Comparison of ENCODE assay signal across 20 cellular contexts in genomic region chr1:94013331-94013925, GRCh38.
A peak's percentile ranks its signal among the peaks of the same experiment; 100 is the strongest.
DNase-seq lines count a peak whose midpoint lies in the region; ATAC-seq and TF ChIP-seq lines count a peak whose summit lies in the region.
"Had no signal": no experiment of that assay in that cellular context is flagged by ENCODE, and none has a peak within 500 bp of the region (broad histone marks: within the 10 kb centered on the region; RNA-seq: fewer than 3 reads in every experiment).

No MANE protein-coding gene starts in this region.

- H3K9me3 Mint-ChIP-seq in H9: no peaks in the 10 kb centered on the region
- H3K9me3 Mint-ChIP-seq: activated T-helper 17 cell treated with anti-CD3 and anti-CD28 coated beads, Interleukin-2, amount 50 U/mL, for 72 hours; CD4-positive, alpha-beta T cell; naive B cell; stimulated activated naive CD8-positive, alpha-beta T cell treated with anti-CD3 and anti-CD28 coated beads, Interleukin-15, amount 100 ng/mL, for 72 hours had no signal

- H3K4me3 ChIP-seq in neuronal stem cell (ENCODE audit: low read length in 2 of 2) (no peak overlapping the region), uterus (no peak overlapping the region)
- H3K4me3 ChIP-seq: tibial artery had no signal

- no peaks in the 10 kb centered on the region for H3K23me2 ChIP-seq in H9 (ENCODE audit: insufficient read length, low read depth, low read length, poor library complexity, severe bottlenecking)

- ATAC-seq in left ventricle myocardium superior: peak; percentile 72
- ATAC-seq in HG02571 (IDR thresholded peaks at IDR 0.05; ENCODE audit: unreplicated experiment): no peak
- ATAC-seq: activated T-helper 17 cell treated with anti-CD3 and anti-CD28 coated beads, Interleukin-2, amount 50 U/mL, for 72 hours; stimulated activated naive CD8-positive, alpha-beta T cell treated with anti-CD3 and anti-CD28 coated beads, Interleukin-15, amount 100 ng/mL, for 72 hours had no signal

- H4K91ac ChIP-seq in H9 (ENCODE audit: insufficient read length, low read depth, low read length) (no peak overlapping the region), neuronal stem cell (ENCODE audit: low read depth, low read length, poor library complexity) (no peak overlapping the region)

- H3K56ac ChIP-seq in H9 (ENCODE audit: insufficient read length, low read depth, low read length): no peak overlapping the region

- H2BK5ac ChIP-seq in H9 (ENCODE audit: insufficient read length, low read length) (no peak overlapping the region), neuronal stem cell (ENCODE audit: low read length) (no peak overlapping the region)

- H2BK12ac ChIP-seq in H9 (ENCODE audit: insufficient read length, low read depth, low read length) (no peak overlapping the region), neuronal stem cell (ENCODE audit: low read length) (no peak overlapping the region)

- peaks cover 28 to 33% of the 10 kb centered on the region in 2 experiments for H3K4me1 Mint-ChIP-seq in H9
- H3K4me1 Mint-ChIP-seq: naive B cell had no signal

- no peak overlapping the region for H4K5ac ChIP-seq in H9 (ENCODE audit: insufficient read length, low read depth, low read length)

- H2AFZ ChIP-seq in H9 (ENCODE audit: low read length) (no peak overlapping the region), neuronal stem cell (ENCODE audit: low read length) (no peak overlapping the region)

- no peaks in the 10 kb centered on the region for H3K79me2 ChIP-seq in H9 (ENCODE audit: insufficient read depth, low read length)

- no peak overlapping the region for H2BK120ac ChIP-seq in H9 (ENCODE audit: low read depth, low read length, poor library complexity, severe bottlenecking)
- no peak overlapping the region for H2BK120ac ChIP-seq in neuronal stem cell (ENCODE audit: low read depth, low read length)

- H2AK5ac ChIP-seq in H9 (ENCODE audit: insufficient read length, low read length): no peak overlapping the region
- H2AK5ac ChIP-seq in neuronal stem cell (ENCODE audit: low read depth, low read length): peak overlapping the region; percentile 18

- H2BK20ac ChIP-seq in H9 (ENCODE audit: low read depth, low read length, poor library complexity, severe bottlenecking): no peak overlapping the region

- H3K4ac ChIP-seq in H9 (ENCODE audit: low read depth, low read length): no peak overlapping the region
- no peak overlapping the region for H3K4ac ChIP-seq in neuronal stem cell (ENCODE audit: low read length)

- no peaks in the 10 kb centered on the region for H4K20me1 ChIP-seq in H9 (ENCODE audit: control insufficient read depth, insufficient read depth, insufficient read length)

- peak overlapping the region in 1 of 2 experiments; percentile 45; a peak in 3 of 5 replicates for H3K4me3 Mint-ChIP-seq in H9
- H3K4me3 Mint-ChIP-seq: activated naive CD8-positive, alpha-beta T cell; activated T-helper 17 cell treated with anti-CD3 and anti-CD28 coated beads, Interleukin-2, amount 50 U/mL, for 72 hours; CD4-positive, alpha-beta T cell; naive B cell; stimulated activated naive CD8-positive, alpha-beta T cell treated with anti-CD3 and anti-CD28 coated beads, Interleukin-15, amount 100 ng/mL, for 72 hours had no signal

- H3K4me1 ChIP-seq in H9 (ENCODE audit: insufficient read depth, low read length): peaks cover 16% of the 10 kb centered on the region; the same call in 1 of the 2 replicates
- peaks cover 7 to 10% of the 10 kb centered on the region in 2 donors for H3K4me1 ChIP-seq in neuronal stem cell (ENCODE audit: control insufficient read depth in 2 of 2, insufficient read depth in 1 of 2, low read depth in 1 of 2, low read length in 2 of 2)
- H3K4me1 ChIP-seq in uterus: no peaks in the 10 kb centered on the region
- H3K4me1 ChIP-seq: tibial artery had no signal

- H3K27ac Mint-ChIP-seq in H9: peak overlapping the region in 1 of 3 experiments; percentile 41; a peak in 1 of 7 replicates
- H3K27ac Mint-ChIP-seq: activated naive CD8-positive, alpha-beta T cell; activated T-helper 17 cell treated with anti-CD3 and anti-CD28 coated beads, Interleukin-2, amount 50 U/mL, for 72 hours; CD4-positive, alpha-beta T cell had no signal

- no peak overlapping the region for H4K8ac ChIP-seq in H9 (replicated peaks; ENCODE audit: insufficient read length, low read depth, low read length)
- H4K8ac ChIP-seq in neuronal stem cell (ENCODE audit: low read depth, low read length): no peak overlapping the region

- H3K18ac ChIP-seq in H9 (ENCODE audit: insufficient read length, low read depth, low read length) (peak overlapping the region; percentile 38), neuronal stem cell (ENCODE audit: low read length) (peak overlapping the region; percentile 32)

- TF ChIP-seq CTCF in H9 (conservative IDR thresholded peaks at IDR 0.05) (no peak), uterus (IDR thresholded peaks at IDR 0.05) (no peak)

- H3K27me3 ChIP-seq in H9 (ENCODE audit: insufficient read depth, low read length): no peaks in the 10 kb centered on the region
- peaks cover 0 to 8% (median 0%) of the 10 kb centered on the region in 3 experiments for H3K27me3 ChIP-seq in neuronal stem cell (ENCODE audit: control insufficient read depth in 3 of 3, insufficient read depth in 3 of 3, low read depth in 1 of 3, low read length in 3 of 3)
- H3K27me3 ChIP-seq in uterus: no peaks in the 10 kb centered on the region
- H3K27me3 ChIP-seq: tibial artery had no signal

- H3K23ac ChIP-seq in H9 (ENCODE audit: insufficient read length, low read depth, low read length) (no peak overlapping the region), neuronal stem cell (ENCODE audit: low read depth, low read length, poor library complexity) (no peak overlapping the region)

- H3K14ac ChIP-seq in H9 (ENCODE audit: insufficient read depth, low read length): peak overlapping the region; percentile 16
- no peak overlapping the region for H3K14ac ChIP-seq in neuronal stem cell (ENCODE audit: low read length)

- H3K36me3 ChIP-seq in neuronal stem cell (replicated peaks in 1 of 2; ENCODE audit: control insufficient read depth in 2 of 2, insufficient read depth in 2 of 2, low read length in 2 of 2) (no peaks in the 10 kb centered on the region), uterus (no peaks in the 10 kb centered on the region)
- H3K36me3 ChIP-seq: tibial artery had no signal

- no peak for TF ChIP-seq POLR2A in uterus (IDR thresholded peaks at IDR 0.05)

- H3K27ac ChIP-seq in H9 (ENCODE audit: insufficient read length, low read depth, low read length) (no peak overlapping the region), neuronal stem cell (replicated peaks; ENCODE audit: low read length) (no peak overlapping the region), uterus (no peak overlapping the region)
- H3K27ac ChIP-seq: tibial artery had no signal

- intact Hi-C loops in left ventricle myocardium superior (cut with micrococcal nuclease) (no loop called here), uterus (cut with DNase I; ENCODE audit: low total_unique reads) (no loop called here)

- DNase-seq in H9 (no peak), RPMI7951 (ENCODE audit: low read depth) (peak; percentile 25), left ventricle myocardium superior (peak; percentile 46), neuronal stem cell (ENCODE audit: low spot score) (no peak), uterus (no peak), GDM1 (lab: John Stamatoyannopoulos, UW) (no peak)
- DNase-seq: activated CD4-positive, alpha-beta T cell treated with anti-CD3 and anti-CD28 coated beads, Interleukin-2, amount 50 U/mL, for 1 hour; CD4-positive, alpha-beta T cell; central memory CD4-positive, alpha-beta T cell; kidney glomerular epithelial cell; naive B cell; NCI-H1092 treated with DMSO at 0.1 percent for 48 hours; NCI-H2029; NCI-H226; stimulated activated naive CD8-positive, alpha-beta T cell treated with anti-CD3 and anti-CD28 coated beads, Interleukin-15, amount 100 ng/mL, for 72 hours; T-helper 9 cell; tibial artery had no signal

- H2BK15ac ChIP-seq in H9 (ENCODE audit: low read depth, low read length): no peak overlapping the region
- H2BK15ac ChIP-seq in neuronal stem cell (ENCODE audit: low read length): no peak overlapping the region

- WGBS in H9 (ENCODE audit: extremely low coverage, insufficient read length, low lambda C conversion rate): no CpG with 5 or more reads among the region's 10 CpGs
- no CpG with 5 or more reads among the region's 10 CpGs for WGBS in neuronal stem cell (ENCODE audit: extremely low coverage in 2 of 2, insufficient read length in 2 of 2, insufficient replicate concordance in 1 of 2), 2 donors

- H3K9me3 ChIP-seq in H9 (ENCODE audit: control insufficient read depth, low read depth, low read length) (no peaks in the 10 kb centered on the region), neuronal stem cell (replicated peaks in 1 of 2; ENCODE audit: control insufficient read depth in 2 of 2, insufficient read depth in 1 of 2, low read depth in 1 of 2, low read length in 2 of 2) (no peaks in the 10 kb centered on the region), uterus (no peaks in the 10 kb centered on the region)
- H3K9me3 ChIP-seq: tibial artery had no signal

- H3K4me2 ChIP-seq in H9 (ENCODE audit: insufficient read depth, insufficient read length, low read length) (no peak overlapping the region), neuronal stem cell (ENCODE audit: insufficient read depth, low read length, poor library complexity, severe bottlenecking) (no peak overlapping the region)

- no peak overlapping the region for H3T11ph ChIP-seq in H9 (ENCODE audit: low read length)

- H3K36me3 Mint-ChIP-seq in H9 (ENCODE audit: insufficient read depth in 1 of 3, low read depth in 3 of 3): no peaks in the 10 kb centered on the region
- H3K36me3 Mint-ChIP-seq: activated naive CD8-positive, alpha-beta T cell; naive B cell had no signal

- H3K27me3 Mint-ChIP-seq in H9 (ENCODE audit: low read depth): peaks cover 35% of the 10 kb centered on the region
- H3K27me3 Mint-ChIP-seq: activated naive CD8-positive, alpha-beta T cell had no signal

- H3K79me1 ChIP-seq in H9 (ENCODE audit: insufficient read depth, low read depth, low read length, poor library complexity, severe bottlenecking) (no peaks in the 10 kb centered on the region), neuronal stem cell (ENCODE audit: low read depth, low read length) (no peaks in the 10 kb centered on the region)

- H3K9ac ChIP-seq in H9 (ENCODE audit: extremely low read depth, insufficient read length, low read length): no peak overlapping the region
- H3K9ac ChIP-seq in neuronal stem cell (ENCODE audit: low read depth, low read length, poor library complexity): no peak overlapping the region

Comparison
In these comparisons a context has a peak if more than half of its experiments do, and no peak if none do; other contexts are left out.
1. DNase-seq: peak in RPMI7951 (single experiment) and left ventricle myocardium superior (single experiment); none in H9 (single experiment), neuronal stem cell (single experiment), uterus (0 of 2) and GDM1 (single experiment).